Comparison of ENCODE assay signal across 8 cellular contexts in the genomic region with DNA sequence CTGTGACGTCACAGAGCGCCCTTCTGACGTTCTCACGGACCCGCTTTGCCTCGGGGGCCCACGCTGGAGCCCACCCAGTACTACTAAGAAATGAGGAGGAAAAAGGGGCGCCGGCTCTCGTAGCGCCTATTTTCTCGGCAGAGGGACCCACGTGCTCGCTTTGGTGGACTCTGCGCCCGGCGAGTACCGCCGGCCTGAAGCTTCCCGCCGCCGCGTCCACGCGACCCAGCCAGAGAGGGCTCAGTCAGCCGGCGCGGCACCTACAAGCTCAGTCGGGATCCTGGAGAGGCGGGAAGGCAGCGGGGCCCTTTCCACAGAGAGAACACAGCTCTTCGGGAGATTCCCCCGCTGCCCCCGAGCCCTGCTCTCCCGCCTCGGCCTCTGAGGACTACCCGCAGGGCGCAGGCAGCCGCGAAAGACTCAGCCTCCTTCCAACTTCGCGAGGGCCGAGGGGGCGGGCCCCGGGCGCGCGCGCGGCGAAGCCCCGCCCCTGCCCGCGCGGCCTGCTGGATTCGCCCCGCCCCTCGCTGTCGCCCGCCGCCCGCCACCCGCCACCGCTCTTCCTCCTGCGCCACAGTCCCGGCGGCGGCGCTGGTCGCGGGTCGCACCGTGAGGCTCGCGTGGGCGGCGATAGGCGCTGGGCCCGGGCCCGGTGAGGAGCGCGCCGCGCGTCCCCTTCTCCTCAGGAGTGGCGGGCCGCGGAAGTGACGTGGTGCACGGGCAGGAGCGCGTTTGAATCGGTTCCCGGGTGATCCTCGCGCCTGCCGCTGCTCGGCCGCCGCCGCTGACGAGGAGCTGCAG. TPM values are rescaled to one million over a fixed set of nuclear protein-coding genes. Genes with fewer than 3 reads are reported as not detected.
A peak's percentile ranks its signal among the peaks of the same experiment; 100 is the strongest.
DNase-seq lines count a peak whose midpoint lies in the region; ATAC-seq and TF ChIP-seq lines count a peak whose summit lies in the region.

Gene SMCHD1 (plus strand): TSS at position 574 of the 801 bp plus-strand sequence. CDS start 350 bp downstream, outside the sequence.

- DNase-seq in CD4-positive, CD25-positive, alpha-beta regulatory T cell: peak; percentile 87 to 91 (median 90)
- DNase-seq in NCI-H774 (lab: John Stamatoyannopoulos, UW): peak; percentile 83
- DNase-seq in activated CD4-positive, alpha-beta memory T cell treated with anti-CD3 and anti-CD28 coated beads, Interleukin-2, amount 10 ng/mL, durations not matched to agents 7 days and 5 days: peak; percentile 87
- peak; percentile 79 to 93 (median 88) for DNase-seq in dorsolateral prefrontal cortex
- DNase-seq in lower leg skin (ENCODE audit: low spot score in 2 of 2): peak; percentile 81 to 97
- DNase-seq in stimulated activated CD4-positive, alpha-beta T cell treated with anti-CD3 and anti-CD28 coated beads, Interleukin-4, amount 100 ng/mL, for 48 hours (ENCODE audit: low read depth in 2 of 2): peak; percentile 89 to 93

- intact Hi-C loops in dorsolateral prefrontal cortex (cut with DNase I): loop anchor here (1.0 to 10.0 kb wide), 4 partner anchors 84 to 609 kb away; partner anchors contain the start of genes METTL4 (in 2 of the 2), MYL12B (in 2 of the 2) and NDC80 (in 2 of the 2)
- intact Hi-C loops in lower leg skin (cut with DNase I; ENCODE audit: low total_unique reads): no loop called here

- H3K4me3 ChIP-seq in CD4-positive, CD25-positive, alpha-beta regulatory T cell (ENCODE audit: low read depth, low read length): peak within 1 kb of the TSS; percentile 100
- H3K4me3 ChIP-seq in dorsolateral prefrontal cortex: peak within 1 kb of the TSS; percentile 60 to 100 (median 94)
- peak within 1 kb of the TSS; percentile 79 for H3K4me3 ChIP-seq in lower leg skin (ENCODE audit: low read depth, poor library complexity, severe bottlenecking)

- H3K27ac ChIP-seq in CD4-positive, CD25-positive, alpha-beta regulatory T cell (ENCODE audit: insufficient read depth, low read length, poor library complexity, severe bottlenecking): peak within 1 kb of the TSS; percentile 100
- H3K27ac ChIP-seq in dorsolateral prefrontal cortex: peak within 1 kb of the TSS; percentile 61 to 97 (median 92)

- peaks cover 16% of the 10 kb centered on the region for H3K36me3 Mint-ChIP-seq in CD4-positive, CD25-positive, alpha-beta regulatory T cell
- peaks cover 30% of the 10 kb centered on the region for H3K36me3 Mint-ChIP-seq in activated CD4-positive, alpha-beta memory T cell treated with anti-CD3 and anti-CD28 coated beads, Interleukin-2, amount 10 ng/mL, durations not matched to agents 7 days and 5 days (ENCODE audit: low read depth)

- H3K27ac Mint-ChIP-seq in CD4-positive, CD25-positive, alpha-beta regulatory T cell: peak within 1 kb of the TSS; percentile 98
- peak within 1 kb of the TSS; percentile 96 for H3K27ac Mint-ChIP-seq in activated CD4-positive, alpha-beta memory T cell treated with anti-CD3 and anti-CD28 coated beads, Interleukin-2, amount 10 ng/mL, durations not matched to agents 7 days and 5 days

- ATAC-seq in CD4-positive, CD25-positive, alpha-beta regulatory T cell (ENCODE audit: low read depth in 2 of 2): peak; percentile 72 to 75
- ATAC-seq in GM19395 (IDR thresholded peaks at IDR 0.05; ENCODE audit: unreplicated experiment): peak; percentile 66
- ATAC-seq in HG03521 (IDR thresholded peaks at IDR 0.05; ENCODE audit: unreplicated experiment): peak; percentile 71

- peaks cover 0 to 4% (median 0%) of the 10 kb centered on the region in 7 donors for H3K9me3 Mint-ChIP-seq in CD4-positive, CD25-positive, alpha-beta regulatory T cell
- H3K9me3 Mint-ChIP-seq in activated CD4-positive, alpha-beta memory T cell treated with anti-CD3 and anti-CD28 coated beads, Interleukin-2, amount 10 ng/mL, durations not matched to agents 7 days and 5 days: no peaks in the 10 kb centered on the region

- H3K27me3 Mint-ChIP-seq in CD4-positive, CD25-positive, alpha-beta regulatory T cell: peaks cover 13% of the 10 kb centered on the region
- H3K27me3 Mint-ChIP-seq in activated CD4-positive, alpha-beta memory T cell treated with anti-CD3 and anti-CD28 coated beads, Interleukin-2, amount 10 ng/mL, durations not matched to agents 7 days and 5 days: peaks cover 1% of the 10 kb centered on the region

- CTCF ChIA-PET in activated CD4-positive, alpha-beta memory T cell treated with anti-CD3 and anti-CD28 coated beads, Interleukin-2, amount 10 ng/mL, durations not matched to agents 7 days and 5 days (lab: Charles Lee): interaction anchor here (1.4 to 3.6 kb wide), 5 partner anchors 18 to 84 kb away, joined by 4 to 19 read pairs (median 7); partner anchors contain the start of genes METTL4 and NDC80

- peaks cover 4% of the 10 kb centered on the region for H3K36me3 ChIP-seq in CD4-positive, CD25-positive, alpha-beta regulatory T cell (ENCODE audit: control insufficient read depth, insufficient read depth, low read length)

- peak in 1 of 2 donors; percentile 42 for TF ChIP-seq POLR2A in lower leg skin (IDR thresholded peaks at IDR 0.05)

- POLR2A ChIA-PET in activated CD4-positive, alpha-beta memory T cell treated with anti-CD3 and anti-CD28 coated beads, Interleukin-2, amount 10 ng/mL, durations not matched to agents 7 days and 5 days (lab: Charles Lee): interaction anchor here (0.7 to 6.5 kb wide), 32 partner anchors 9 to 592 kb away, joined by 3 to 486 read pairs (median 10); partner anchors contain the start of genes METTL4, MYL12A and NDC80

- no peaks in the 10 kb centered on the region for H3K9me3 ChIP-seq in CD4-positive, CD25-positive, alpha-beta regulatory T cell (ENCODE audit: control insufficient read depth in 2 of 2, low read length in 2 of 2)

- 0 to 1% methylated on average over 4 to 35 of the region's 102 CpGs for WGBS in lower leg skin, 2 donors

- H3K4me1 ChIP-seq in CD4-positive, CD25-positive, alpha-beta regulatory T cell (ENCODE audit: control insufficient read depth, insufficient read depth, low read length, poor library complexity, severe bottlenecking): peaks cover 25% of the 10 kb centered on the region

- TF ChIP-seq CTCF in dorsolateral prefrontal cortex (IDR thresholded peaks at IDR 0.05 in 54 of 56, conservative IDR thresholded peaks at IDR 0.05 in 2 of 56; ENCODE audit: low read depth in 1 of 56, partially characterized antibody in 56 of 56) (peak in 13 of 56 donors; percentile 8 to 51 (median 18)), lower leg skin (IDR thresholded peaks at IDR 0.05) (no peak)

- no peaks in the 10 kb centered on the region for H3K27me3 ChIP-seq in CD4-positive, CD25-positive, alpha-beta regulatory T cell (ENCODE audit: control insufficient read depth, insufficient read depth, low read length)
- H3K27me3 ChIP-seq in dorsolateral prefrontal cortex: no peaks in the 10 kb centered on the region

- H3K4me3 Mint-ChIP-seq in CD4-positive, CD25-positive, alpha-beta regulatory T cell: peak within 1 kb of the TSS; percentile 97 to 99 (median 98)
- H3K4me3 Mint-ChIP-seq in activated CD4-positive, alpha-beta memory T cell treated with anti-CD3 and anti-CD28 coated beads, Interleukin-2, amount 10 ng/mL, durations not matched to agents 7 days and 5 days: peak within 1 kb of the TSS; percentile 95

- H3K4me1 Mint-ChIP-seq in CD4-positive, CD25-positive, alpha-beta regulatory T cell: peaks cover 19 to 39% (median 28%) of the 10 kb centered on the region in 4 donors
- H3K4me1 Mint-ChIP-seq in activated CD4-positive, alpha-beta memory T cell treated with anti-CD3 and anti-CD28 coated beads, Interleukin-2, amount 10 ng/mL, durations not matched to agents 7 days and 5 days: peaks cover 26% of the 10 kb centered on the region

RNA-seq across cellular contexts. Expression of gene SMCHD1, which starts in this region (rescaled TPM):
- 671 TPM for total RNA-seq in CD4-positive, CD25-positive, alpha-beta regulatory T cell
- 10 to 100 TPM; 59.1 to 78.8 (median 65.5) TPM for polyA plus RNA-seq in CD4-positive, CD25-positive, alpha-beta regulatory T cell
- 100 to 1,000 TPM; 162 TPM for total RNA-seq in activated CD4-positive, alpha-beta memory T cell treated with anti-CD3 and anti-CD28 coated beads, Interleukin-2, amount 10 ng/mL, durations not matched to agents 7 days and 5 days
- total RNA-seq in dorsolateral prefrontal cortex (10 to 100 TPM; 43.9 to 86.1 (median 62.2) TPM), lower leg skin (10 to 100 TPM; 28.2 to 55.8 (median 31.9) TPM)

Comparison
In these comparisons a context has a peak if more than half of its experiments do, and no peak if none do; other contexts are left out.
1. Peak in every context shown above with its lines: DNase-seq, ATAC-seq, H3K4me3 ChIP-seq and H3K27ac ChIP-seq.